In genomic region chr20:297098-297924, GRCh38 we compare ENCODE assay signal across 8 cellular contexts. TPM values are rescaled to one million over a fixed set of nuclear protein-coding genes. Genes with fewer than 3 reads are reported as not detected.
DNase-seq lines count a peak whose midpoint lies in the region; ATAC-seq and TF ChIP-seq lines count a peak whose summit lies in the region.

Gene ZCCHC3, plus strand, starts transcription at chr20:297570. Its CDS starts 17 bp downstream, at chr20:297587.

- peaks cover 30% of the 10 kb centered on the region for H3K36me3 Mint-ChIP-seq in CD4-positive, alpha-beta T cell (ENCODE audit: low read depth)

- POLR2A ChIA-PET in CD4-positive, alpha-beta T cell (lab: Charles Lee) = interaction anchor here (0.6 to 6.2 kb wide), 12 partner anchors 12 to 247 kb away, joined by 3 to 114 read pairs (median 5); partner anchors contain the start of genes CSNK2A1, DEFB129, SOX12 and TRIB3

- H3K36me3 ChIP-seq in right lobe of liver = no peaks in the 10 kb centered on the region

- H3K4me1 Mint-ChIP-seq in CD4-positive, alpha-beta T cell (ENCODE audit: low read depth) = peaks cover 47% of the 10 kb centered on the region

- H3K27me3 ChIP-seq in CD4-positive, alpha-beta T cell (ENCODE audit: control insufficient read depth, insufficient read depth, low read length) = no peaks in the 10 kb centered on the region
- H3K27me3 ChIP-seq in dorsolateral prefrontal cortex (no peaks in the 10 kb centered on the region), right lobe of liver (no peaks in the 10 kb centered on the region)

- peaks cover 0 to 33% (median 9%) of the 10 kb centered on the region in 4 donors for H3K4me1 ChIP-seq in right lobe of liver

- WGBS in right lobe of liver (ENCODE audit: insufficient coverage, low coverage, low lambda C conversion rate, missing lambda C conversion rate) = 0% methylated on average over 43 of the region's 99 CpGs

- DNase-seq in CD4-positive, alpha-beta T cell = peak; percentile 68 to 82 (median 75)
- DNase-seq in NCI-H748 (lab: John Stamatoyannopoulos, UW; ENCODE audit: unreplicated experiment) = peak; percentile 99
- DNase-seq in activated CD4-positive, alpha-beta T cell treated with anti-CD3 and anti-CD28 coated beads, Interleukin-2, amount 50 U/mL, for 48 hours = peak; percentile 82 to 85
- peak; percentile 52 to 84 (median 71) for DNase-seq in dorsolateral prefrontal cortex
- DNase-seq in right lobe of liver = peak; percentile 89 to 93 (median 93)
- peak; percentile 81 to 82 for DNase-seq in stimulated activated CD4-positive, alpha-beta T cell treated with anti-CD3 and anti-CD28 coated beads, Interleukin-4, amount 100 ng/mL, for 4 hours

- H3K4me3 Mint-ChIP-seq in CD4-positive, alpha-beta T cell = peak within 1 kb of the TSS; percentile 100

- no peak for TF ChIP-seq CTCF in CD4-positive, alpha-beta T cell (IDR thresholded peaks at IDR 0.05)
- TF ChIP-seq CTCF in dorsolateral prefrontal cortex (IDR thresholded peaks at IDR 0.05 in 54 of 56, conservative IDR thresholded peaks at IDR 0.05 in 2 of 56; ENCODE audit: low read depth in 1 of 56, partially characterized antibody in 56 of 56) (peak in 38 of 56 donors; percentile 8 to 56 (median 30)), right lobe of liver (IDR thresholded peaks at IDR 0.05) (no peak)

- no peaks in the 10 kb centered on the region for H3K27me3 Mint-ChIP-seq in CD4-positive, alpha-beta T cell

- ATAC-seq in CD4-positive, alpha-beta T cell (ENCODE audit: poor library complexity) = peak; percentile 86
- peak; percentile 76 for ATAC-seq in GM19372 (IDR thresholded peaks at IDR 0.05; ENCODE audit: low read depth, unreplicated experiment)
- peak; percentile 63 for ATAC-seq in HG03558 (IDR thresholded peaks at IDR 0.05; ENCODE audit: extremely low read depth, unreplicated experiment)
- ATAC-seq in right lobe of liver = peak; percentile 87 to 91 (median 90)

- peak within 1 kb of the TSS; percentile 98 for H3K27ac Mint-ChIP-seq in CD4-positive, alpha-beta T cell

- TF ChIP-seq POLR2A in right lobe of liver (IDR thresholded peaks at IDR 0.05) = peak; percentile 83

- intact Hi-C loops in CD4-positive, alpha-beta T cell (cut with DNase I, micrococcal nuclease) = loop anchor here (1.0 to 5.0 kb wide), 2 partner anchors 28 to 245 kb away; partner anchors contain the start of genes SOX12 (in 2 of the 2) and CSNK2A1 (in 1 of the 2)
- intact Hi-C loops in dorsolateral prefrontal cortex (cut with DNase I) (loop anchor here in 1 of 2 donors (1.0 kb wide), 1 partner anchor 29 kb away; no protein-coding TSS in a partner anchor), right lobe of liver (cut with DNase I) (no loop called here)

- H3K4me3 ChIP-seq in dorsolateral prefrontal cortex = peak within 1 kb of the TSS; percentile 61 to 97 (median 90)
- H3K4me3 ChIP-seq in right lobe of liver = peak within 1 kb of the TSS; percentile 63 to 99 (median 89)

- no peaks in the 10 kb centered on the region for H3K9me3 Mint-ChIP-seq in CD4-positive, alpha-beta T cell

- CTCF ChIA-PET in CD4-positive, alpha-beta T cell (lab: Charles Lee) = interaction anchor here (0.7 to 2.6 kb wide), 4 partner anchors 27 to 34 kb away, joined by 3 to 20 read pairs (median 6); no protein-coding TSS in a partner anchor

- H3K9me3 ChIP-seq in CD4-positive, alpha-beta T cell (ENCODE audit: control insufficient read depth, low read length) = no peaks in the 10 kb centered on the region
- no peaks in the 10 kb centered on the region for H3K9me3 ChIP-seq in right lobe of liver

- peak within 1 kb of the TSS; percentile 76 for H3K27ac ChIP-seq in CD4-positive, alpha-beta T cell (ENCODE audit: low read depth, low read length)
- H3K27ac ChIP-seq in dorsolateral prefrontal cortex = peak within 1 kb of the TSS; percentile 88 to 100 (median 98)
- peak within 1 kb of the TSS; percentile 94 to 100 (median 99) for H3K27ac ChIP-seq in right lobe of liver

RNA-seq across cellular contexts. Expression of gene ZCCHC3, which starts in this region (rescaled TPM):
- total RNA-seq in CD4-positive, alpha-beta T cell = 10 to 100 TPM; 19.3 to 19.5 TPM
- total RNA-seq in dorsolateral prefrontal cortex (10 to 100 TPM in 119 of 120 experiments, 1 to 10 TPM in 1; 9.8 to 20.7 (median 14.3) TPM), right lobe of liver (1 to 10 TPM; 4.2 to 7.5 (median 5.9) TPM)

Comparison
In these comparisons a context has a peak if more than half of its experiments do, and no peak if none do; other contexts are left out.
1. Peak in every context shown above with its lines: DNase-seq, ATAC-seq, H3K4me3 ChIP-seq and H3K27ac ChIP-seq.
2. CTCF ChIP-seq: peak in dorsolateral prefrontal cortex (38 of 56); none in CD4-positive, alpha-beta T cell (single experiment) and right lobe of liver (0 of 4).
3. intact Hi-C loops: an anchor here in CD4-positive, alpha-beta T cell (1.0 to 5.0 kb wide); none called in right lobe of liver.